ENCODE assay signal across 9 cellular contexts in the genomic region with DNA sequence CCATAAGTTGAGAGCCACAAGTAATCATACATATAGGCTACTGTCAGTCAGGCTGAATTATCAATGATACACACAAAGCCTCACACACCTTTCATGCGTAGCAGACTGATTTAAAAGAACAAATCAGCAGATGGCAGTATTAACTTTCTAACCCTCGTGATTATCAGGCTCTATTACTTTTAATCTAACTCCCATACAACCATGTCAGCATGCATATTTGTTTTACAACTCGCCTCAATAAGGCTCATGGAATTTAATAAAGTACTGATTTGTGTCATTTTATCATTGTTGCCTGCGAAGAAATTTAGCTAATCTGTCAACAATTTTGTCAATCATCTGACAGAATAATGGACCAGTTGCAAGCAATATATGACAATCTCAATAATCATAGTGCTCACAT.
A peak's percentile ranks its signal among the peaks of the same experiment; 100 is the strongest.
DNase-seq lines count a peak whose midpoint lies in the region; ATAC-seq and TF ChIP-seq lines count a peak whose summit lies in the region.
"Had no signal": no experiment of that assay in that cellular context is flagged by ENCODE, and none has a peak within 500 bp of the region (broad histone marks: within the 10 kb centered on the region; RNA-seq: fewer than 3 reads in every experiment).

No MANE protein-coding gene starts in this region.

- DNase-seq in NCI-H2171 (lab: John Stamatoyannopoulos, UW) = peak; percentile 27
- DNase-seq in cerebellum (ENCODE audit: low spot score) = peak; percentile 11
- DNase-seq in ovary = no peak
- DNase-seq in Calu3 = no peak
- DNase-seq in NCI-H524 treated with DMSO at 0.1 percent for 48 hours (lab: John Stamatoyannopoulos, UW) = no peak
- DNase-seq in stimulated activated naive CD8-positive, alpha-beta T cell treated with anti-CD3 and anti-CD28 coated beads, Interleukin-15, Interleukin-2, amounts not matched to agents 100 U/mL and 50 U/mL, for 24 hours = no peak
- DNase-seq: naive B cell had no signal

- CTCF ChIA-PET in Calu3 (lab: Charles Lee) = interaction anchor here (0.9 kb wide), 1 partner anchor 316 kb away, joined by 3 read pairs; no protein-coding TSS in a partner anchor

- 0 out of 3 replicates have a peak, but pooled peaks have one; percentile 8 for TF ChIP-seq CTCF in GM12872 (IDR thresholded peaks at IDR 0.05; ENCODE audit: insufficient read depth, low read depth, low read length)
- peak in 2 of 3 donors; percentile 31 to 45 for TF ChIP-seq CTCF in ovary (IDR thresholded peaks at IDR 0.05)
- TF ChIP-seq CTCF in Calu3 (IDR thresholded peaks at IDR 0.05; ENCODE audit: unreplicated experiment) = no peak

- H3K4me1 Mint-ChIP-seq in Calu3 (ENCODE audit: low read depth, unreplicated experiment) = no peaks in the 10 kb centered on the region
- H3K4me1 Mint-ChIP-seq: naive B cell had no signal

- intact Hi-C loops in ovary (cut with DNase I) = loop anchor here (5.0 to 10.0 kb wide), 4 partner anchors 84 to 654 kb away; partner anchors contain the start of genes DLX2 (in 1 of the 4) and SLC25A12 (in 1 of the 4)
- intact Hi-C loops in Calu3 (cut with micrococcal nuclease; ENCODE audit: unreplicated experiment) = loop anchor here (2.0 to 5.0 kb wide), 2 partner anchors 296 to 316 kb away; no protein-coding TSS in a partner anchor

- H3K27ac Mint-ChIP-seq in Calu3 (ENCODE audit: unreplicated experiment) = no peak overlapping the region
- H3K27ac Mint-ChIP-seq: naive B cell had no signal

- H3K36me3 ChIP-seq in ovary = no peaks in the 10 kb centered on the region

- no peak overlapping the region for H3K27ac ChIP-seq in ovary

- ATAC-seq in GM21390 (IDR thresholded peaks at IDR 0.05; ENCODE audit: unreplicated experiment) = no peak
- ATAC-seq in stimulated activated naive CD8-positive, alpha-beta T cell treated with anti-CD3 and anti-CD28 coated beads, Interleukin-15, Interleukin-2, amounts not matched to agents 100 U/mL and 50 U/mL, for 24 hours = no peak

- no peaks in the 10 kb centered on the region for H3K9me3 ChIP-seq in ovary

- H3K4me1 ChIP-seq in ovary (ENCODE audit: insufficient read depth) = peaks cover 9% of the 10 kb centered on the region

- BruUV-seq in Calu3 (replicated peaks; lab: Mats Ljungman, UMichigan) = no TSS peak

- H3K4me3 ChIP-seq in ovary = no peak overlapping the region

- no peaks in the 10 kb centered on the region for H3K27me3 Mint-ChIP-seq in Calu3 (ENCODE audit: unreplicated experiment)
- H3K27me3 Mint-ChIP-seq: naive B cell had no signal

- no peak overlapping the region for H3K4me3 Mint-ChIP-seq in Calu3 (ENCODE audit: low read depth, unreplicated experiment)
- H3K4me3 Mint-ChIP-seq: naive B cell had no signal

- H3K27me3 ChIP-seq in ovary = no peaks in the 10 kb centered on the region

- H3K36me3 Mint-ChIP-seq in Calu3 (ENCODE audit: insufficient read depth, unreplicated experiment) = no peaks in the 10 kb centered on the region

- H3K9me3 Mint-ChIP-seq in Calu3 (ENCODE audit: low read depth, unreplicated experiment) = no peaks in the 10 kb centered on the region

- TF ChIP-seq POLR2A in ovary (IDR thresholded peaks at IDR 0.05) = no peak

- no peak for TF ChIP-seq EP300 in ovary (IDR thresholded peaks at IDR 0.05)

- 47 to 50% (median 49%) methylated on average over 4 of the region's 4 CpGs for WGBS in ovary, 3 donors

Comparison
In these comparisons a context has a peak if more than half of its experiments do, and no peak if none do; other contexts are left out.
1. DNase-seq: peak in NCI-H2171 (single experiment) and cerebellum (single experiment); none in ovary (0 of 5), Calu3 (single experiment), NCI-H524 treated with DMSO at 0.1 percent for 48 hours (single experiment) and stimulated activated naive CD8-positive, alpha-beta T cell treated with anti-CD3 and anti-CD28 coated beads, Interleukin-15, Interleukin-2, amounts not matched to agents 100 U/mL and 50 U/mL, for 24 hours (single experiment).